8 cellular contexts compared by ENCODE assay signal in genomic region chr9:128026255-128027165, GRCh38. TPM values are rescaled to one million over a fixed set of nuclear protein-coding genes. Genes with fewer than 3 reads are reported as not detected.
DNase-seq lines count a peak whose midpoint lies in the region; ATAC-seq and TF ChIP-seq lines count a peak whose summit lies in the region.

No MANE protein-coding gene starts in this region.

- H3K4me3 Mint-ChIP-seq in HFFc6, result no peak overlapping the region
- H3K4me3 Mint-ChIP-seq in effector memory CD8-positive, alpha-beta T cell, result peak overlapping the region; percentile 75 to 77

- TF ChIP-seq CTCF in HFFc6 (IDR thresholded peaks at IDR 0.05), result no peak

- no peaks in the 10 kb centered on the region for H3K36me3 Mint-ChIP-seq in HFFc6 (ENCODE audit: low read depth)
- H3K36me3 Mint-ChIP-seq in effector memory CD8-positive, alpha-beta T cell (ENCODE audit: insufficient read depth), result peaks cover 63% of the 10 kb centered on the region

- peaks cover 14% of the 10 kb centered on the region for H3K4me1 Mint-ChIP-seq in HFFc6 (ENCODE audit: low read depth)
- H3K4me1 Mint-ChIP-seq in effector memory CD8-positive, alpha-beta T cell (ENCODE audit: low read depth in 2 of 2), result peaks cover 68 to 75% of the 10 kb centered on the region in 2 donors

- H3K9me3 Mint-ChIP-seq in HFFc6, result no peaks in the 10 kb centered on the region
- no peaks in the 10 kb centered on the region for H3K9me3 Mint-ChIP-seq in effector memory CD8-positive, alpha-beta T cell

- DNase-seq in CD1c-positive myeloid dendritic cell (ENCODE audit: extremely low spot score) (peak; percentile 61), HFFc6 (no peak), hypothalamus (lab: John Stamatoyannopoulos, UW) (no peak), GM03348 (ENCODE audit: low spot score) (no peak), SHP77 (lab: John Stamatoyannopoulos, UW) (no peak)
- peak; percentile 75 to 79 (median 77) for DNase-seq in effector memory CD8-positive, alpha-beta T cell
- peak; percentile 40 to 53 for DNase-seq in stimulated activated CD4-positive, alpha-beta T cell treated with anti-CD3 and anti-CD28 coated beads, Interleukin-4, amount 100 ng/mL, for 48 hours (ENCODE audit: low read depth in 2 of 2)

- H3K27me3 Mint-ChIP-seq in HFFc6 (ENCODE audit: insufficient read depth), result no peaks in the 10 kb centered on the region
- no peaks in the 10 kb centered on the region for H3K27me3 Mint-ChIP-seq in effector memory CD8-positive, alpha-beta T cell

- H3K27ac Mint-ChIP-seq in HFFc6, result peak overlapping the region; percentile 21; the same call in 1 of the 2 replicates
- H3K27ac Mint-ChIP-seq in effector memory CD8-positive, alpha-beta T cell, result peak overlapping the region; percentile 99

- ATAC-seq in activated CD4-positive, CD25-positive, alpha-beta regulatory T cell treated with anti-CD3 and anti-CD28 coated beads, Interleukin-2, amount 50 U/mL, for 24 hours, result peak; percentile 69 to 73
- peak; percentile 70 for ATAC-seq in effector memory CD8-positive, alpha-beta T cell (replicated peaks)

RNA-seq across cellular contexts. Expression of gene NAIF1, which starts 40.6 kb away (rescaled TPM):
- 10 to 100 TPM in 3 of 6 experiments, 1 to 10 TPM in 3; 8.7 to 11.5 (median 9.8) TPM for total RNA-seq in HFFc6 (2021; fragmentation: NEBNext Ultra II Directional; extraction: Animal tissue kit (Norgen Biotek cat#: 25700))

RNA-seq across cellular contexts. Expression of gene SLC25A25, which starts 41.5 kb away (rescaled TPM):
- total RNA-seq in HFFc6 (2021; fragmentation: NEBNext Ultra II Directional; extraction: Animal tissue kit (Norgen Biotek cat#: 25700)), result 10 to 100 TPM; 16.5 to 20.7 (median 18.4) TPM

RNA-seq across cellular contexts. Expression of gene EEIG1, which starts 45.7 kb away (rescaled TPM):
- 10 to 100 TPM; 26.7 to 35.4 (median 29.3) TPM for total RNA-seq in HFFc6 (2021; fragmentation: NEBNext Ultra II Directional; extraction: Animal tissue kit (Norgen Biotek cat#: 25700))

Comparison
In these comparisons a context has a peak if more than half of its experiments do, and no peak if none do; other contexts are left out.
1. DNase-seq: peak in CD1c-positive myeloid dendritic cell (single experiment), effector memory CD8-positive, alpha-beta T cell (3 of 3) and stimulated activated CD4-positive, alpha-beta T cell treated with anti-CD3 and anti-CD28 coated beads, Interleukin-4, amount 100 ng/mL, for 48 hours (2 of 2); none in HFFc6 (single experiment), hypothalamus (0 of 51), GM03348 (single experiment) and SHP77 (0 of 2).